Comparison of ENCODE assay signal across 29 cellular contexts in genomic region chr4:97990409-97990808, GRCh38.
"Had no signal": no experiment of that assay in that cellular context is flagged by ENCODE, and none has a peak within 500 bp of the region (broad histone marks: within the 10 kb centered on the region; RNA-seq: fewer than 3 reads in every experiment).

No MANE protein-coding gene starts in this region.

- H3K4me3 ChIP-seq: colonic mucosa, coronary artery, dorsolateral prefrontal cortex, esophagus muscularis mucosa, esophagus squamous epithelium, gastrocnemius medialis, gastroesophageal sphincter, heart left ventricle, heart right ventricle had no signal

- H3K27me3 ChIP-seq: colonic mucosa, dorsolateral prefrontal cortex, esophagus muscularis mucosa, esophagus squamous epithelium, foreskin keratinocyte, gastrocnemius medialis, gastroesophageal sphincter, heart left ventricle, heart right ventricle had no signal

- H3K27ac ChIP-seq: colonic mucosa, coronary artery, dorsolateral prefrontal cortex, epithelial cell of prostate, esophagus muscularis mucosa, esophagus squamous epithelium, foreskin keratinocyte, gastrocnemius medialis, gastroesophageal sphincter, heart left ventricle, heart right ventricle had no signal

- H3K27me3 Mint-ChIP-seq: dendritic cell treated with granulocyte-macrophage colony-stimulating factor and Interleukin-4, amounts not matched to agents 40 ng/mL and 50 ng/mL, for 4 days; effector memory CD8-positive, alpha-beta T cell had no signal

- H3K4me3 Mint-ChIP-seq: dendritic cell treated with granulocyte-macrophage colony-stimulating factor and Interleukin-4, amounts not matched to agents 40 ng/mL and 50 ng/mL, for 4 days; effector memory CD8-positive, alpha-beta T cell; endodermal cell had no signal

- FAIRE-seq: colon, endometrium, endothelial cell of umbilical vein, frontal cortex had no signal

- H3K4me1 Mint-ChIP-seq: endodermal cell had no signal

- H3K36me3 ChIP-seq: colonic mucosa, esophagus muscularis mucosa, esophagus squamous epithelium, gastrocnemius medialis, gastroesophageal sphincter, heart left ventricle, heart right ventricle had no signal

- ATAC-seq: effector memory CD8-positive, alpha-beta T cell; esophagus mucosa; foreskin keratinocyte; gastrocnemius medialis; gastroesophageal sphincter; heart left ventricle; heart right ventricle had no signal

- H3K4me1 ChIP-seq: colonic mucosa, esophagus muscularis mucosa, esophagus squamous epithelium, foreskin keratinocyte, gastrocnemius medialis, gastroesophageal sphincter, heart left ventricle, heart right ventricle had no signal

- H3K9me3 ChIP-seq: colonic mucosa, gastrocnemius medialis had no signal

- H3K27ac Mint-ChIP-seq: dendritic cell treated with granulocyte-macrophage colony-stimulating factor and Interleukin-4, amounts not matched to agents 40 ng/mL and 50 ng/mL, for 4 days; effector memory CD8-positive, alpha-beta T cell; endodermal cell had no signal

- DNase-seq: colonic mucosa; cortex of kidney; dermis blood vessel endothelial cell; dorsolateral prefrontal cortex; effector CD4-positive, alpha-beta T cell; effector CD8-positive, alpha-beta T cell; effector memory CD4-positive, alpha-beta T cell; effector memory CD8-positive, alpha-beta T cell; endodermal cell; erythroblast; esophagus squamous epithelium; foreskin fibroblast; foreskin keratinocyte; foreskin melanocyte; gastrocnemius medialis; glutamatergic neuron; head of caudate nucleus; heart left ventricle; heart right ventricle had no signal
